ENCODE assay signal across 8 cellular contexts in the genomic region with DNA sequence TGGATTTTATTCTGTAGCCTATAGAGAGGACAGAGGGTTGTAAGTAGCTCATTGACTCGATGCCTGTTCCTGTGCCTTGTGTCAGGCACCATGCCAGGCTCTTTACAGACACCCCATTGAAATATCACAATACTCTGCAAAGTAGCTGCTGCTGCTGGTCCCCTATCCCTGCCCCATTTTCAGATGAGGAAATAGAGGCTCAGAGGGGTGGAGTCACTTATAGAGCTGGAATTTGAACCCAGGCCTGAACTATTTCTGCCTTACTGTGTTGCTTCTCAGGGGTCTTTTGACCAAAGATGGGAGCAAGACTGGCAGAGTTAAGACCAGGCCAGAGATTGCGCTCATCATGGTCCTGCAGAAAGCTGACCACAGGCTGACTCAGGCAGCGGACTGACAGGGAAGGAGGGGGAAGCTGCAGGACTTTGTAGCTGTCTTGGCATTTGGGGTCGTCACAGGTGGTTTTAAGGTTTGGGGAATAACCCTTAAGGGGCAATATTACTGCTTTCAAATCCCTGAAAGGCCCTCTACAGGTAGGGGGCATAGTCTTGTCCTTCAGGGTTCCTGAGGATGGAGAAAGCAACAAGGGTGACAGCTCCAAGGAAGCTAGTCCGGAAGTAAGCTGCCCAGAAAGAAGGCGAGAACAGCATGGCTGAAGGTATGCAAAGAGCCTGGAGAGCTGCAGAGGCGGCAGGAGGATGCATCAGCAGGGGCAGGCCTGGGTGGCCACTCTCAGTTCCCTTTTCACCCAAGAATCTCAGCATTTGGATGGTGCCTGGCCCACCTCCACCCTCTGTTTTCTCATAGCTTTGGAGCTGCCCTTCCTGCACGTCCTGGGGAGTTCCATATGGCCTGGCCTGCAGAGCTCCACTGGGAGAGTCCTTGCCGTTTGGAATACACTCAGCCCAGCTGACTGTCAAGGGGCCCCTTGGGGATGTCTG. TPM values are rescaled to one million over a fixed set of nuclear protein-coding genes. Genes with fewer than 3 reads are reported as not detected.
DNase-seq lines count a peak whose midpoint lies in the region; ATAC-seq, FAIRE-seq and TF ChIP-seq lines count a peak whose summit lies in the region.

No MANE protein-coding gene starts in this region.

- intact Hi-C loops in A673 (cut with micrococcal nuclease; ENCODE audit: unreplicated experiment) = loop anchor here (5.0 kb wide), 1 partner anchor 33 kb away; no protein-coding TSS in a partner anchor

- in situ Hi-C loops in astrocyte of the spinal cord (cut with HindIII; ENCODE audit: low sequenced_read_pairs) = no loop called here

- DNase-seq in A673 (ENCODE audit: low spot score) (no peak), astrocyte of the spinal cord (ENCODE audit: low read depth, low spot score) (no peak), HTR-8/SVneo (ENCODE audit: insufficient read length, low spot score) (no peak), WERI-Rb-1 (no peak)
- DNase-seq in activated naive CD4-positive, alpha-beta T cell treated with anti-CD3 and anti-CD28 coated beads, Interleukin-2, amount 50 U/mL, for 16 hours = no peak

- no peaks in the 10 kb centered on the region for H3K27me3 ChIP-seq in A673 (replicated peaks; ENCODE audit: insufficient read depth, low read depth, low read length, poor library complexity)
- no peaks in the 10 kb centered on the region for H3K27me3 ChIP-seq in mucosa of stomach (ENCODE audit: control insufficient read depth, insufficient read depth, low read length)
- no peaks in the 10 kb centered on the region for H3K27me3 ChIP-seq in WERI-Rb-1 (ENCODE audit: insufficient read depth, low read depth, severe bottlenecking)

- no peak overlapping the region for H3K4me3 ChIP-seq in A673 (ENCODE audit: low read depth, low read length, poor library complexity, severe bottlenecking)
- no peak overlapping the region for H3K4me3 ChIP-seq in astrocyte of the spinal cord (ENCODE audit: low read depth, low read length)
- no peak overlapping the region for H3K4me3 ChIP-seq in mucosa of stomach (ENCODE audit: low read length)
- H3K4me3 ChIP-seq in WERI-Rb-1 (ENCODE audit: low read depth, low read length) = no peak overlapping the region

- no peaks in the 10 kb centered on the region for H3K9me3 ChIP-seq in A673 (ENCODE audit: low read depth, low read length, poor library complexity, severe bottlenecking)
- no peaks in the 10 kb centered on the region for H3K9me3 ChIP-seq in mucosa of stomach (ENCODE audit: control insufficient read depth, low read length)
- H3K9me3 ChIP-seq in WERI-Rb-1 (ENCODE audit: severe bottlenecking) = no peaks in the 10 kb centered on the region

- H3K4me1 ChIP-seq in A673 (ENCODE audit: insufficient read depth, low read length, poor library complexity, severe bottlenecking) (peaks cover 40% of the 10 kb centered on the region), mucosa of stomach (ENCODE audit: control insufficient read depth, insufficient read depth, low read length) (peaks cover 42% of the 10 kb centered on the region)

- TF ChIP-seq CTCF in A673 (conservative IDR thresholded peaks at IDR 0.05; ENCODE audit: low read depth, low read length) (no peak), astrocyte of the spinal cord (IDR thresholded peaks at IDR 0.05; ENCODE audit: low read depth, low read length) (peak; percentile 6), WERI-Rb-1 (IDR thresholded peaks at IDR 0.05; ENCODE audit: low read depth, low read length) (no peak)

- H3K27ac ChIP-seq in A673 (ENCODE audit: low read depth, low read length, poor library complexity, severe bottlenecking) = peak overlapping the region; percentile 46
- H3K27ac ChIP-seq in WERI-Rb-1 = no peak overlapping the region; the same call in 1 of the 2 replicates

- CTCF ChIA-PET in A673 (lab: Charles Lee) = interaction anchor here (0.5 kb wide), 1 partner anchor 14 kb away, joined by 3 read pairs; no protein-coding TSS in a partner anchor

- no TSS peak for BruUV-seq in A673 (replicated peaks; lab: Mats Ljungman, UMichigan)

- POLR2A ChIA-PET in A673 (lab: Charles Lee; ENCODE audit: low non-redundant PET) = no interaction called here

- no peaks in the 10 kb centered on the region for H3K36me3 ChIP-seq in A673 (ENCODE audit: insufficient read depth, low read length, poor library complexity, severe bottlenecking)
- no peaks in the 10 kb centered on the region for H3K36me3 ChIP-seq in mucosa of stomach (ENCODE audit: control insufficient read depth, insufficient read depth, low read length)
- peaks cover 26% of the 10 kb centered on the region for H3K36me3 ChIP-seq in WERI-Rb-1

- peak overlapping the region; percentile 38 for H3K9ac ChIP-seq in mucosa of stomach (ENCODE audit: low read length)

- FAIRE-seq in HTR-8/SVneo (lab: Jason Lieb, UNC) = no peak

- peak; percentile 74 for ATAC-seq in GM19397 (IDR thresholded peaks at IDR 0.05; ENCODE audit: unreplicated experiment)
- ATAC-seq in HG03354 (IDR thresholded peaks at IDR 0.05; ENCODE audit: poor library complexity, severe bottlenecking, unreplicated experiment) = peak; percentile 90

RNA-seq across cellular contexts. Expression of a gene that starts 18.3 kb away (rescaled TPM):
- 44.0 and 46.7 TPM in 2 replicates for total RNA-seq in A673 (2021)

RNA-seq across cellular contexts. Expression of a gene that starts 40.1 kb away (rescaled TPM):
- total RNA-seq in A673 (2021) = 1,789 and 1,909 TPM in 2 replicates
